ENCODE assay signal across 13 cellular contexts in genomic region chr5:163571755-163572154, GRCh38.
DNase-seq lines count a peak whose midpoint lies in the region; ATAC-seq and TF ChIP-seq lines count a peak whose summit lies in the region.
"Had no signal": no experiment of that assay in that cellular context is flagged by ENCODE, and none has a peak within 500 bp of the region (broad histone marks: within the 10 kb centered on the region; RNA-seq: fewer than 3 reads in every experiment).

No MANE protein-coding gene starts in this region.

- H2BK5ac ChIP-seq in IMR-90 (ENCODE audit: low read depth, low read length, poor library complexity, severe bottlenecking): peak overlapping the region; percentile 22

- TF ChIP-seq RAD21 in IMR-90 (IDR thresholded peaks at IDR 0.05; ENCODE audit: low read length): no peak

- WGBS in IMR-90 (ENCODE audit: extremely low coverage in 2 of 2, insufficient read length in 1 of 2), 2 experiments: no CpG with 5 or more reads among the region's 3 CpGs

- H3K9me1 ChIP-seq in IMR-90 (ENCODE audit: insufficient read depth, low read length): 0 out of 2 replicates have a peak, but pooled peaks cover 4% of the 10 kb centered on the region

- H2AFZ ChIP-seq in IMR-90 (replicated peaks; ENCODE audit: low read length, poor library complexity): no peak overlapping the region
- H2AFZ ChIP-seq: parathyroid adenoma had no signal

- H3K14ac ChIP-seq in IMR-90 (replicated peaks; ENCODE audit: low read depth, low read length): 0 out of 2 replicates have a peak overlapping the region, but pooled peaks have one; percentile 2

- H3K4ac ChIP-seq in IMR-90 (ENCODE audit: low read depth, low read length): peak overlapping the region; percentile 13

- no peak overlapping the region for H3K9ac ChIP-seq in IMR-90 (ENCODE audit: low read depth, low read length)
- H3K9ac ChIP-seq: BLaER1 treated with 17β-estradiol and CSF1 and Interleukin-3, amounts not matched to agents 10 nM and 100 nM; parathyroid adenoma had no signal

- no TSS peak for BruUV-seq in IMR-90 (replicated peaks; lab: Mats Ljungman, UMichigan)

- DNase-seq in AG10803 (ENCODE audit: low read depth): peak; percentile 95
- DNase-seq in IMR-90: peak; percentile 97
- DNase-seq in astrocyte of the spinal cord (ENCODE audit: low read depth, low spot score): peak; percentile 89
- peak; percentile 86 for DNase-seq in kidney tubule cell (ENCODE audit: low spot score)
- DNase-seq in T-helper 1 cell: no peak
- DNase-seq in dermis blood vessel endothelial cell: no peak
- no peak for DNase-seq in CD1c-positive myeloid dendritic cell (ENCODE audit: extremely low spot score)
- DNase-seq: activated CD4-positive, alpha-beta memory T cell treated with anti-CD3 and anti-CD28 coated beads for 36 hours; activated naive CD4-positive, alpha-beta T cell treated with anti-CD3 and anti-CD28 coated beads for 36 hours; effector memory CD4-positive, alpha-beta T cell had no signal

- no peak overlapping the region for H2BK15ac ChIP-seq in IMR-90 (ENCODE audit: low read depth, low read length)

- H4K91ac ChIP-seq in IMR-90 (ENCODE audit: insufficient read depth, low read depth, low read length): no peak overlapping the region; the same call in 1 of the 2 replicates

- no peak overlapping the region; the same call in 1 of the 2 replicates for H3K18ac ChIP-seq in IMR-90 (ENCODE audit: low read depth, low read length)

- no peak for TF ChIP-seq CTCF in AG10803 (conservative IDR thresholded peaks at IDR 0.05; ENCODE audit: low read length)
- no peak for TF ChIP-seq CTCF in IMR-90 (conservative IDR thresholded peaks at IDR 0.05; ENCODE audit: low read depth, low read length)
- TF ChIP-seq CTCF in astrocyte of the spinal cord (IDR thresholded peaks at IDR 0.05; ENCODE audit: low read depth, low read length): no peak

- H3K4me3 ChIP-seq in AG10803 (ENCODE audit: low read length) (no peak overlapping the region), IMR-90 (ENCODE audit: insufficient read depth, low read depth, low read length) (no peak overlapping the region), astrocyte of the spinal cord (ENCODE audit: low read depth, low read length) (no peak overlapping the region)
- H3K4me3 ChIP-seq: BLaER1 treated with 17β-estradiol and CSF1 and Interleukin-3, amounts not matched to agents 10 nM and 100 nM had no signal

- in situ Hi-C loops in IMR-90 (cut with MboI; ENCODE audit: low sequenced_read_pairs) (loop anchor here (25.0 kb wide), 2 partner anchors 1091 to 1891 kb away; no protein-coding TSS in a partner anchor), astrocyte of the spinal cord (cut with HindIII; ENCODE audit: low sequenced_read_pairs) (no loop called here)

- no peak overlapping the region for H2AK9ac ChIP-seq in IMR-90 (replicated peaks; ENCODE audit: low read depth, low read length, poor library complexity)

- H3K36me3 ChIP-seq in IMR-90 (ENCODE audit: control insufficient read depth, insufficient read depth, low read length): no peaks in the 10 kb centered on the region
- H3K36me3 ChIP-seq: BLaER1 treated with 17β-estradiol and CSF1 and Interleukin-3, amounts not matched to agents 10 nM and 100 nM had no signal

- peaks cover 13% of the 10 kb centered on the region for H3K4me1 ChIP-seq in IMR-90 (ENCODE audit: control insufficient read depth, insufficient read depth, low read length)
- H3K4me1 ChIP-seq: parathyroid adenoma had no signal

- dilution Hi-C loops in IMR-90 (cut with HindIII; ENCODE audit: low sequenced_read_pairs, unreplicated experiment): no loop called here

- peak overlapping the region; percentile 14 for H2BK20ac ChIP-seq in IMR-90 (ENCODE audit: low read depth, low read length)

- peak overlapping the region; percentile 27; the same call in 1 of the 2 replicates for H2BK120ac ChIP-seq in IMR-90 (ENCODE audit: low read depth, low read length)

- CTCF ChIA-PET in IMR-90 (lab: Yijun Ruan, JAX): interaction anchor here (0.6 to 1.0 kb wide), 2 partner anchors 933 to 948 kb away, joined by 3 to 4 read pairs; no protein-coding TSS in a partner anchor

- POLR2A ChIA-PET in IMR-90 (lab: Charles Lee; ENCODE audit: unreplicated experiment): no interaction called here

- intact Hi-C loops in IMR-90 (cut with micrococcal nuclease): no loop called here

- 0 out of 2 replicates have a peak overlapping the region, but pooled peaks have one; percentile 13 for H4K5ac ChIP-seq in IMR-90 (ENCODE audit: low read depth, low read length)

- no peak overlapping the region for H3K23ac ChIP-seq in IMR-90 (ENCODE audit: low read depth, low read length)

- peak overlapping the region in 1 of 2 experiments; percentile 26; a peak in 1 of 4 replicates for H4K8ac ChIP-seq in IMR-90 (ENCODE audit: low read depth in 2 of 2, low read length in 2 of 2)

- H2AK5ac ChIP-seq in IMR-90 (ENCODE audit: low read depth, low read length): no peak overlapping the region

- no peak overlapping the region for H3K4me2 ChIP-seq in IMR-90 (ENCODE audit: low read depth, low read length)
- H3K4me2 ChIP-seq: BLaER1 treated with 17β-estradiol and CSF1 and Interleukin-3, amounts not matched to agents 10 nM and 100 nM had no signal

- H3K9me3 ChIP-seq in IMR-90 (ENCODE audit: control insufficient read depth, insufficient read depth, low read length): no peaks in the 10 kb centered on the region
- H3K9me3 ChIP-seq: BLaER1 treated with 17β-estradiol and CSF1 and Interleukin-3, amounts not matched to agents 10 nM and 100 nM had no signal

- peak; percentile 72 for ATAC-seq in IMR-90 (ENCODE audit: low read depth)
- ATAC-seq in activated CD4-positive, CD25-positive, alpha-beta regulatory T cell treated with anti-CD3 and anti-CD28 coated beads, Interleukin-2, amount 50 U/mL, for 24 hours: no peak

- peak overlapping the region; percentile 7; the same call in 1 of the 2 replicates for H3K56ac ChIP-seq in IMR-90 (ENCODE audit: extremely low read depth, insufficient read depth, low read length)

- H3K79me1 ChIP-seq in IMR-90 (ENCODE audit: low read depth in 1 of 2, low read length in 2 of 2): no peaks in the 10 kb centered on the region

- no peaks in the 10 kb centered on the region for H4K20me1 ChIP-seq in IMR-90 (ENCODE audit: insufficient read depth, low read length)
- H4K20me1 ChIP-seq: BLaER1 treated with 17β-estradiol and CSF1 and Interleukin-3, amounts not matched to agents 10 nM and 100 nM had no signal

- no peak for TF ChIP-seq POLR2A in IMR-90 (IDR thresholded peaks at IDR 0.05; ENCODE audit: low read depth, low read length)

- H3K27me3 ChIP-seq in IMR-90 (ENCODE audit: control insufficient read depth, insufficient read depth, low read length): no peaks in the 10 kb centered on the region

- peak overlapping the region; percentile 12; the same call in 1 of the 2 replicates for H3K27ac ChIP-seq in IMR-90 (ENCODE audit: insufficient read depth, low read length)
- H3K27ac ChIP-seq: BLaER1 treated with 17β-estradiol and CSF1 and Interleukin-3, amounts not matched to agents 10 nM and 100 nM; parathyroid adenoma had no signal

TF ChIP-seq in IMR-90, 13 proteins besides CTCF, POLR2A, EP300 and RAD21:
- TF ChIP-seq RCOR1 (IDR thresholded peaks at IDR 0.05; ENCODE audit: insufficient replicate concordance, low read length) (peak; percentile 47), NFE2L2 (IDR thresholded peaks at IDR 0.05; ENCODE audit: low read depth, low read length) (no peak)

Comparison
In these comparisons a context has a peak if more than half of its experiments do, and no peak if none do; other contexts are left out.
1. DNase-seq: peak in AG10803 (single experiment), IMR-90 (single experiment), astrocyte of the spinal cord (single experiment) and kidney tubule cell (single experiment); none in T-helper 1 cell (0 of 5), dermis blood vessel endothelial cell (single experiment) and CD1c-positive myeloid dendritic cell (single experiment).